ENCODE assay signal across 21 cellular contexts in the genomic region with DNA sequence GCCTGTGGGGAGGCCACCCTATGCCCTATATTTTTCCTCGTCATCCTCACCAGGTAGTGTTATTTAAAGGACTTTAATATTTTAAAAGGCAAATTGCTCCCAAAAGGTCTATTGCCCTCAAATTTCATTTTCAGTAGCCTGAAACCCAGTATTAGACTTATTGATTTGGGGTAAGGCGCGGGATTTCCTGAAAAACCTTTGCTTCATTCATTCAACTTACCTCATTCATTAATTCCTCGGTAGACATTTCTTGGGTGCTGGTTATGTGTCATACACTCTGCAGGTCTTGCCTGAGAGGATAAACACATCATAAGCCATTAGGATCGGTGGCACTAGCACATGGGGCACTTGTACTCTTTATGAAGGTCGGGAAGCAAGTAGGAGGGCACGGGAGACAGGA.
A peak's percentile ranks its signal among the peaks of the same experiment; 100 is the strongest.
DNase-seq lines count a peak whose midpoint lies in the region; ATAC-seq and TF ChIP-seq lines count a peak whose summit lies in the region.
"Had no signal": no experiment of that assay in that cellular context is flagged by ENCODE, and none has a peak within 500 bp of the region (broad histone marks: within the 10 kb centered on the region; RNA-seq: fewer than 3 reads in every experiment).

No MANE protein-coding gene starts in this region.

- H3K27me3 ChIP-seq in testis: no peaks in the 10 kb centered on the region
- H3K27me3 ChIP-seq: ascending aorta, sigmoid colon, tibial artery had no signal

- no peaks in the 10 kb centered on the region for H3K9me3 Mint-ChIP-seq in stimulated activated naive CD8-positive, alpha-beta T cell treated with anti-CD3 and anti-CD28 coated beads, Interleukin-15, Interleukin-2, amounts not matched to agents 100 ng/mL and 50 ng/mL, for 24 hours
- no peaks in the 10 kb centered on the region for H3K9me3 Mint-ChIP-seq in activated CD8-positive, alpha-beta T cell treated with anti-CD3 and anti-CD28 coated beads for 36 hours
- no peaks in the 10 kb centered on the region for H3K9me3 Mint-ChIP-seq in memory B cell
- H3K9me3 Mint-ChIP-seq: CD4-positive, alpha-beta memory T cell; naive thymus-derived CD8-positive, alpha-beta T cell had no signal

- H3K4me1 ChIP-seq in testis: peaks cover 36% of the 10 kb centered on the region

- no peak for TF ChIP-seq POLR2A in testis (IDR thresholded peaks at IDR 0.05)

- H3K4me3 Mint-ChIP-seq in stimulated activated naive CD8-positive, alpha-beta T cell treated with anti-CD3 and anti-CD28 coated beads, Interleukin-15, Interleukin-2, amounts not matched to agents 100 ng/mL and 50 ng/mL, for 24 hours: peak overlapping the region; percentile 81
- H3K4me3 Mint-ChIP-seq in activated CD8-positive, alpha-beta T cell treated with anti-CD3 and anti-CD28 coated beads for 36 hours: peak overlapping the region; percentile 56
- H3K4me3 Mint-ChIP-seq in memory B cell: no peak overlapping the region
- H3K4me3 Mint-ChIP-seq: CD4-positive, alpha-beta memory T cell; naive thymus-derived CD8-positive, alpha-beta T cell had no signal

- intact Hi-C loops in activated CD8-positive, alpha-beta T cell treated with anti-CD3 and anti-CD28 coated beads for 36 hours (cut with micrococcal nuclease): no loop called here
- intact Hi-C loops in testis (cut with DNase I; ENCODE audit: low total_unique reads): no loop called here

- no peaks in the 10 kb centered on the region for H3K36me3 ChIP-seq in testis (ENCODE audit: low read depth, missing control alignments)
- H3K36me3 ChIP-seq: ascending aorta, sigmoid colon, tibial artery had no signal

- no peaks in the 10 kb centered on the region for H3K36me3 Mint-ChIP-seq in stimulated activated naive CD8-positive, alpha-beta T cell treated with anti-CD3 and anti-CD28 coated beads, Interleukin-15, Interleukin-2, amounts not matched to agents 100 ng/mL and 50 ng/mL, for 24 hours (ENCODE audit: low read depth)
- no peaks in the 10 kb centered on the region for H3K36me3 Mint-ChIP-seq in activated CD8-positive, alpha-beta T cell treated with anti-CD3 and anti-CD28 coated beads for 36 hours (ENCODE audit: low read depth)
- H3K36me3 Mint-ChIP-seq in memory B cell: peaks cover 5% of the 10 kb centered on the region

- CTCF ChIA-PET in activated CD8-positive, alpha-beta T cell treated with anti-CD3 and anti-CD28 coated beads for 36 hours (lab: Charles Lee): interaction anchor here (1.1 to 2.1 kb wide), 3 partner anchors 21 to 127 kb away, joined by 3 to 9 read pairs (median 4); no protein-coding TSS in a partner anchor

- H3K4me1 Mint-ChIP-seq in stimulated activated naive CD8-positive, alpha-beta T cell treated with anti-CD3 and anti-CD28 coated beads, Interleukin-15, Interleukin-2, amounts not matched to agents 100 ng/mL and 50 ng/mL, for 24 hours (ENCODE audit: low read depth): peaks cover 57% of the 10 kb centered on the region
- H3K4me1 Mint-ChIP-seq in activated CD8-positive, alpha-beta T cell treated with anti-CD3 and anti-CD28 coated beads for 36 hours (ENCODE audit: low read depth): peaks cover 22% of the 10 kb centered on the region
- peaks cover 22% of the 10 kb centered on the region for H3K4me1 Mint-ChIP-seq in memory B cell

- no peaks in the 10 kb centered on the region for H3K9me3 ChIP-seq in testis
- H3K9me3 ChIP-seq: ascending aorta, sigmoid colon, tibial artery had no signal

- no peak for DNase-seq in stimulated activated naive CD8-positive, alpha-beta T cell treated with anti-CD3 and anti-CD28 coated beads, Interleukin-15, Interleukin-2, amounts not matched to agents 100 U/mL and 50 U/mL, for 24 hours
- DNase-seq in activated CD8-positive, alpha-beta T cell treated with anti-CD3 and anti-CD28 coated beads for 36 hours: no peak
- DNase-seq in memory B cell (ENCODE audit: low spot score in 2 of 2) (no peak), testis (no peak), NCI-H1048 (lab: John Stamatoyannopoulos, UW) (no peak), D341Med (ENCODE audit: low spot score) (no peak)
- DNase-seq: activated CD4-positive, alpha-beta T cell treated with anti-CD3 and anti-CD28 coated beads for 1 hour; activated CD8-positive, alpha-beta memory T cell treated with anti-CD3 and anti-CD28 coated beads, Interleukin-2, amount 50 U/mL, for 4 hours; activated naive CD4-positive, alpha-beta T cell; CD4-positive, alpha-beta memory T cell; central memory CD4-positive, alpha-beta T cell; head of caudate nucleus; naive thymus-derived CD8-positive, alpha-beta T cell; NCI-H1092 treated with DMSO at 0.1 percent for 48 hours; NCI-H1930; NCI-H748 treated with DMSO at 0.1 percent for 48 hours; sigmoid colon had no signal

- no peak for TF ChIP-seq CTCF in activated CD8-positive, alpha-beta T cell treated with anti-CD3 and anti-CD28 coated beads for 36 hours (IDR thresholded peaks at IDR 0.05)
- TF ChIP-seq CTCF in testis (IDR thresholded peaks at IDR 0.05): no peak

- POLR2A ChIA-PET in activated CD8-positive, alpha-beta T cell treated with anti-CD3 and anti-CD28 coated beads for 36 hours (lab: Charles Lee): interaction anchor here (1.0 to 6.2 kb wide), 3 partner anchors 9 to 129 kb away, joined by 3 to 38 read pairs (median 26); no protein-coding TSS in a partner anchor

- ATAC-seq in stimulated activated naive CD8-positive, alpha-beta T cell treated with anti-CD3 and anti-CD28 coated beads, Interleukin-15, Interleukin-2, amounts not matched to agents 100 U/mL and 50 U/mL, for 24 hours: no peak
- no peak for ATAC-seq in activated CD8-positive, alpha-beta T cell treated with anti-CD3 and anti-CD28 coated beads for 36 hours
- ATAC-seq in memory B cell (ENCODE audit: low read depth) (no peak), HG03520 (IDR thresholded peaks at IDR 0.05; ENCODE audit: unreplicated experiment) (no peak)
- ATAC-seq: naive thymus-derived CD8-positive, alpha-beta T cell had no signal

- peak overlapping the region; percentile 98 for H3K27ac Mint-ChIP-seq in stimulated activated naive CD8-positive, alpha-beta T cell treated with anti-CD3 and anti-CD28 coated beads, Interleukin-15, Interleukin-2, amounts not matched to agents 100 ng/mL and 50 ng/mL, for 24 hours
- peak overlapping the region; percentile 81 for H3K27ac Mint-ChIP-seq in activated CD8-positive, alpha-beta T cell treated with anti-CD3 and anti-CD28 coated beads for 36 hours
- H3K27ac Mint-ChIP-seq in memory B cell: peak overlapping the region; percentile 65

- 94% methylated on average over 7 of the region's 7 CpGs for WGBS in testis, 2 donors

- no peak overlapping the region for H3K4me3 ChIP-seq in testis
- H3K4me3 ChIP-seq: ascending aorta, sigmoid colon, tibial artery had no signal

- no peaks in the 10 kb centered on the region for H3K27me3 Mint-ChIP-seq in stimulated activated naive CD8-positive, alpha-beta T cell treated with anti-CD3 and anti-CD28 coated beads, Interleukin-15, Interleukin-2, amounts not matched to agents 100 ng/mL and 50 ng/mL, for 24 hours
- H3K27me3 Mint-ChIP-seq in activated CD8-positive, alpha-beta T cell treated with anti-CD3 and anti-CD28 coated beads for 36 hours: no peaks in the 10 kb centered on the region
- no peaks in the 10 kb centered on the region for H3K27me3 Mint-ChIP-seq in memory B cell
- H3K27me3 Mint-ChIP-seq: CD4-positive, alpha-beta memory T cell; naive thymus-derived CD8-positive, alpha-beta T cell had no signal

- H3K27ac ChIP-seq in testis: peak overlapping the region; percentile 48 to 55
- H3K27ac ChIP-seq: ascending aorta, sigmoid colon, tibial artery had no signal
